In genomic region chr15:92833493-92834271, GRCh38 we compare ENCODE assay signal across 9 cellular contexts.
A peak's percentile ranks its signal among the peaks of the same experiment; 100 is the strongest.
DNase-seq lines count a peak whose midpoint lies in the region; ATAC-seq and TF ChIP-seq lines count a peak whose summit lies in the region.
"Had no signal": no experiment of that assay in that cellular context is flagged by ENCODE, and none has a peak within 500 bp of the region (broad histone marks: within the 10 kb centered on the region; RNA-seq: fewer than 3 reads in every experiment).

No MANE protein-coding gene starts in this region.

- peaks cover 50% of the 10 kb centered on the region for H3K4me1 Mint-ChIP-seq in T-helper 2 cell treated with Interferon-gamma antibody and Interleukin-4, amounts not matched to agents 5 μg/mL and 100 μg/mL, for 36 hours (ENCODE audit: low read depth)
- peaks cover 40% of the 10 kb centered on the region for H3K4me1 Mint-ChIP-seq in activated T-helper 2 cell treated with anti-CD3 and anti-CD28 coated beads, Interferon-gamma antibody, Interleukin-2, Interleukin-4, amounts not matched to agents 10 μg/mL and 5 μg/mL and 100 μg/mL, durations not matched to agents 14 hours and 24 hours and 36 hours (ENCODE audit: low read depth)

- H3K27ac ChIP-seq in lower lobe of right lung = peak overlapping the region; percentile 91
- peak overlapping the region; percentile 91 for H3K27ac ChIP-seq in testis

- TF ChIP-seq POLR2A in testis (IDR thresholded peaks at IDR 0.05) = no peak

- no peaks in the 10 kb centered on the region for H3K9me3 Mint-ChIP-seq in T-helper 2 cell treated with Interferon-gamma antibody and Interleukin-4, amounts not matched to agents 5 μg/mL and 100 μg/mL, for 36 hours
- no peaks in the 10 kb centered on the region for H3K9me3 Mint-ChIP-seq in activated T-helper 2 cell treated with anti-CD3 and anti-CD28 coated beads, Interferon-gamma antibody, Interleukin-2, Interleukin-4, amounts not matched to agents 10 μg/mL and 5 μg/mL and 100 μg/mL, durations not matched to agents 14 hours and 24 hours and 36 hours

- ATAC-seq in lower lobe of right lung (no peak), GM21576 (IDR thresholded peaks at IDR 0.05; ENCODE audit: unreplicated experiment) (no peak), HG02852 (IDR thresholded peaks at IDR 0.05; ENCODE audit: unreplicated experiment) (no peak)

- intact Hi-C loops in activated T-helper 2 cell treated with anti-CD3 and anti-CD28 coated beads, Interferon-gamma antibody, Interleukin-2, Interleukin-4, amounts not matched to agents 10 μg/mL and 5 μg/mL and 100 μg/mL, durations not matched to agents 14 hours and 24 hours and 36 hours (cut with micrococcal nuclease) = no loop called here
- intact Hi-C loops in lower lobe of right lung (cut with DNase I) (no loop called here), testis (cut with DNase I; ENCODE audit: low total_unique reads) (no loop called here)

- H3K9me3 ChIP-seq in lower lobe of right lung (no peaks in the 10 kb centered on the region), testis (no peaks in the 10 kb centered on the region)

- peaks cover 54% of the 10 kb centered on the region for H3K4me1 ChIP-seq in lower lobe of right lung
- peaks cover 18% of the 10 kb centered on the region for H3K4me1 ChIP-seq in testis

- H3K4me3 ChIP-seq in lower lobe of right lung = no peak overlapping the region
- H3K4me3 ChIP-seq in testis = no peak overlapping the region

- H3K27me3 Mint-ChIP-seq in T-helper 2 cell treated with Interferon-gamma antibody and Interleukin-4, amounts not matched to agents 5 μg/mL and 100 μg/mL, for 36 hours (ENCODE audit: low read depth) = no peaks in the 10 kb centered on the region
- H3K27me3 Mint-ChIP-seq in activated T-helper 2 cell treated with anti-CD3 and anti-CD28 coated beads, Interferon-gamma antibody, Interleukin-2, Interleukin-4, amounts not matched to agents 10 μg/mL and 5 μg/mL and 100 μg/mL, durations not matched to agents 14 hours and 24 hours and 36 hours (ENCODE audit: low read depth) = no peaks in the 10 kb centered on the region

- no peaks in the 10 kb centered on the region for H3K27me3 ChIP-seq in lower lobe of right lung (ENCODE audit: low read depth)
- H3K27me3 ChIP-seq in testis = no peaks in the 10 kb centered on the region

- H3K36me3 ChIP-seq in lower lobe of right lung (no peaks in the 10 kb centered on the region), testis (ENCODE audit: low read depth, missing control alignments) (no peaks in the 10 kb centered on the region)

- peak overlapping the region; percentile 79 for H3K4me3 Mint-ChIP-seq in T-helper 2 cell treated with Interferon-gamma antibody and Interleukin-4, amounts not matched to agents 5 μg/mL and 100 μg/mL, for 36 hours
- no peak overlapping the region for H3K4me3 Mint-ChIP-seq in activated T-helper 2 cell treated with anti-CD3 and anti-CD28 coated beads, Interferon-gamma antibody, Interleukin-2, Interleukin-4, amounts not matched to agents 10 μg/mL and 5 μg/mL and 100 μg/mL, durations not matched to agents 14 hours and 24 hours and 36 hours (ENCODE audit: low read depth)

- DNase-seq in T-helper 2 cell treated with Interferon-gamma antibody and Interleukin-4, amounts not matched to agents 5 μg/mL and 100 μg/mL, for 36 hours (ENCODE audit: low spot score) = no peak
- DNase-seq in T-helper 2 cell = no peak
- no peak for DNase-seq in activated T-helper 2 cell treated with anti-CD3 and anti-CD28 coated beads, Interferon-gamma antibody, Interleukin-2, Interleukin-4, amounts not matched to agents 10 μg/mL and 5 μg/mL and 100 μg/mL, durations not matched to agents 14 hours and 24 hours and 36 hours (ENCODE audit: low spot score)
- DNase-seq in lower lobe of right lung = no peak
- DNase-seq in testis = no peak
- DNase-seq in NCI-H1436 (lab: John Stamatoyannopoulos, UW) = no peak
- DNase-seq: ACHN had no signal

- no peaks in the 10 kb centered on the region for H3K36me3 Mint-ChIP-seq in T-helper 2 cell treated with Interferon-gamma antibody and Interleukin-4, amounts not matched to agents 5 μg/mL and 100 μg/mL, for 36 hours (ENCODE audit: low read depth)
- no peaks in the 10 kb centered on the region for H3K36me3 Mint-ChIP-seq in activated T-helper 2 cell treated with anti-CD3 and anti-CD28 coated beads, Interferon-gamma antibody, Interleukin-2, Interleukin-4, amounts not matched to agents 10 μg/mL and 5 μg/mL and 100 μg/mL, durations not matched to agents 14 hours and 24 hours and 36 hours (ENCODE audit: low read depth)

- peak overlapping the region; percentile 89 for H3K27ac Mint-ChIP-seq in T-helper 2 cell treated with Interferon-gamma antibody and Interleukin-4, amounts not matched to agents 5 μg/mL and 100 μg/mL, for 36 hours
- H3K27ac Mint-ChIP-seq in activated T-helper 2 cell treated with anti-CD3 and anti-CD28 coated beads, Interferon-gamma antibody, Interleukin-2, Interleukin-4, amounts not matched to agents 10 μg/mL and 5 μg/mL and 100 μg/mL, durations not matched to agents 14 hours and 24 hours and 36 hours = peak overlapping the region; percentile 95

- WGBS in testis, 2 donors = 67 to 82% methylated on average over 5 of the region's 5 CpGs

- TF ChIP-seq CTCF in lower lobe of right lung (IDR thresholded peaks at IDR 0.05) (no peak), testis (IDR thresholded peaks at IDR 0.05) (no peak)
